Comparison of ENCODE assay signal across 28 cellular contexts in the genomic region with DNA sequence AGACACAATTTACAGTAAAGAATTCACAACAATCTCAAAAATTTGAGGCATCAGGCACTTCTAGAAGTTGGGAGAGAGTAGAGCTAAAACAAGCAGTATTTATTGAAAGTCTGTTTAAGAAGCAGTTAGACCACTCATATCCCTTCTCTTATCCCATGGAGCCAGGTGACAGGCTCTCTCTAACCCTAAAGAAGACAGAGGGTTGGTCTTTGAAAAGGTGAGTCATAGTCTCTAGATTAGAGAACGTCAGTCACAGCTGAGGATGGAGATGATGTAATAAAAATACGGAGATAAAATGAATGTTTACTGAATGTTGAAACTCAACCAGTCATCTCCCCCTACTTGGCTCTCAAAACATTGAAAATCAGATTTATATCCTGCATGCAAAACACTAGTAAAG.
DNase-seq lines count a peak whose midpoint lies in the region; ATAC-seq, FAIRE-seq and TF ChIP-seq lines count a peak whose summit lies in the region.
"Had no signal": no experiment of that assay in that cellular context is flagged by ENCODE, and none has a peak within 500 bp of the region (broad histone marks: within the 10 kb centered on the region; RNA-seq: fewer than 3 reads in every experiment).

No MANE protein-coding gene starts in this region.

- POLR2A ChIA-PET in HEK293 (lab: Yijun Ruan, JAX), result no interaction called here
- POLR2A ChIA-PET in HepG2 (lab: Yijun Ruan, JAX), result no interaction called here

- H3K4me2 ChIP-seq in HepG2 (ENCODE audit: low read depth, low read length), result no peak overlapping the region

- TF ChIP-seq EP300 in HepG2 (IDR thresholded peaks at IDR 0.05; ENCODE audit: low read depth in 2 of 2, low read length in 2 of 2) (no peak), HepG2 (CRISPR knock-in tag; IDR thresholded peaks at IDR 0.05; ENCODE audit: borderline replicate concordance) (no peak)

- H3K9ac ChIP-seq in HepG2 (ENCODE audit: insufficient read depth, low read depth, low read length), result no peak overlapping the region

- DNase-seq in RKO (ENCODE audit: low spot score) (peak; percentile 40), choroid plexus epithelial cell (ENCODE audit: low read depth) (peak; percentile 63), HepG2 (ENCODE audit: low spot score) (no peak), dermis blood vessel endothelial cell (no peak), GM12892 (ENCODE audit: insufficient read length) (no peak), DMS 273 (lab: John Stamatoyannopoulos, UW; ENCODE audit: unreplicated experiment) (no peak)
- DNase-seq: activated B cell treated with CpG ODN at 0.5 μM for 24 hours; activated CD4-positive, alpha-beta memory T cell treated with anti-CD3 and anti-CD28 coated beads for 36 hours; activated CD8-positive, alpha-beta memory T cell treated with anti-CD3 and anti-CD28 coated beads, Interleukin-2, amount 50 U/mL, for 48 hours; effector CD8-positive, alpha-beta T cell; EL; erythroblast; islet precursor cell; KG1; NCI-H1694 treated with DMSO at 0.1 percent for 48 hours; NCI-H69; posterior cingulate gyrus; stimulated activated CD4-positive, alpha-beta T cell treated with anti-CD3 and anti-CD28 coated beads, Interleukin-15, amount 100 ng/mL, for 24 hours; stimulated activated naive CD8-positive, alpha-beta T cell treated with anti-CD3 and anti-CD28 coated beads, Interleukin-15, amount 100 ng/mL, for 72 hours; T1000; thyroid gland had no signal

- H3K4me1 ChIP-seq in HEK293 (ENCODE audit: control insufficient read depth, insufficient read depth, low read length) (no peaks in the 10 kb centered on the region; the same call in 1 of the 2 replicates), HepG2 (ENCODE audit: insufficient read depth, low read length) (no peaks in the 10 kb centered on the region)
- H3K4me1 ChIP-seq: thyroid gland had no signal

- no peaks in the 10 kb centered on the region for H3K36me3 ChIP-seq in HEK293 (ENCODE audit: control insufficient read depth in 2 of 2, insufficient read depth in 1 of 2, low read length in 2 of 2)
- no peaks in the 10 kb centered on the region for H3K36me3 ChIP-seq in HepG2 (replicated peaks in 1 of 2; ENCODE audit: control insufficient read depth in 1 of 2, insufficient read depth in 2 of 2, low read length in 2 of 2)
- H3K36me3 ChIP-seq: thyroid gland had no signal

- intact Hi-C loops in HepG2 (cut with micrococcal nuclease; ENCODE audit: unreplicated experiment), result no loop called here

- TF ChIP-seq RAD21 in HepG2 (CRISPR knock-in tag; IDR thresholded peaks at IDR 0.05), result no peak

- 0% methylated on average over 2 of the region's 2 CpGs for WGBS in HepG2 (ENCODE audit: low lambda C conversion rate)

- TF ChIP-seq POLR2A in HepG2 (IDR thresholded peaks at IDR 0.05; ENCODE audit: insufficient read depth in 1 of 2, low read depth in 2 of 2, low read length in 2 of 2) (no peak), GM12892 (IDR thresholded peaks at IDR 0.05; ENCODE audit: low read depth, low read length) (no peak)

- H3K27ac ChIP-seq in HEK293 (ENCODE audit: extremely low read depth, low read depth, low read length) (no peak overlapping the region), HepG2 (ENCODE audit: extremely low read length, insufficient read depth, low read length) (no peak overlapping the region)
- H3K27ac ChIP-seq: C4-2B, thyroid gland had no signal

- FAIRE-seq in HepG2 (lab: Jason Lieb, UNC) (no peak), GM12892 (lab: Jason Lieb, UNC) (no peak)
- FAIRE-seq: GM19239 had no signal

- H3K4me3 ChIP-seq in HEK293 (ENCODE audit: low read depth, low read length), result no peak overlapping the region
- no peak overlapping the region for H3K4me3 ChIP-seq in choroid plexus epithelial cell (ENCODE audit: low read depth, low read length)
- H3K4me3 ChIP-seq in HepG2 (replicated peaks in 1 of 3; ENCODE audit: insufficient read depth in 1 of 3, low read depth in 2 of 3, low read length in 3 of 3), result no peak overlapping the region
- H3K4me3 ChIP-seq: thyroid gland had no signal

- ATAC-seq in HepG2, result no peak
- ATAC-seq in GM19467 (IDR thresholded peaks at IDR 0.05; ENCODE audit: unreplicated experiment), result no peak
- ATAC-seq: activated naive CD4-positive, alpha-beta T cell treated with anti-CD3 and anti-CD28 coated beads, Interleukin-2, amount 50 U/mL, for 72 hours; Right ventricle myocardium inferior; sciatic nerve; stimulated activated naive CD8-positive, alpha-beta T cell treated with anti-CD3 and anti-CD28 coated beads, Interleukin-15, amount 100 ng/mL, for 72 hours had no signal

- no peaks in the 10 kb centered on the region for H3K79me2 ChIP-seq in HepG2 (ENCODE audit: insufficient read depth, low read length)

- BruUV-seq in HepG2 (replicated peaks; lab: Mats Ljungman, UMichigan), result no TSS peak

- no peaks in the 10 kb centered on the region for H4K20me1 ChIP-seq in HepG2 (ENCODE audit: insufficient read depth, low read length)

- CTCF ChIA-PET in HEK293 (lab: Yijun Ruan, JAX), result interaction anchor here (0.6 kb wide), 1 partner anchor 826 kb away, joined by 3 read pairs; no protein-coding TSS in a partner anchor
- CTCF ChIA-PET in HepG2 (lab: Yijun Ruan, JAX; ENCODE audit: low intra/inter-chr PET ratio, low total read pairs), result no interaction called here

- TF ChIP-seq CTCF in HEK293 (tag by site-specific recombination; IDR thresholded peaks at IDR 0.05), result no peak
- no peak for TF ChIP-seq CTCF in choroid plexus epithelial cell (conservative IDR thresholded peaks at IDR 0.05; ENCODE audit: low read depth, low read length)
- no peak for TF ChIP-seq CTCF in HepG2 (CRISPR knock-in tag; IDR thresholded peaks at IDR 0.05)

- H2AFZ ChIP-seq in HepG2 (ENCODE audit: low read length), result no peak overlapping the region

- no peaks in the 10 kb centered on the region for H3K27me3 ChIP-seq in HepG2 (ENCODE audit: control insufficient read depth in 1 of 2, insufficient read depth in 2 of 2, low read length in 2 of 2)
- H3K27me3 ChIP-seq: thyroid gland had no signal

- H3K9me3 ChIP-seq in HEK293 (ENCODE audit: control insufficient read depth, insufficient read depth, low read depth, low read length) (no peaks in the 10 kb centered on the region), HepG2 (ENCODE audit: low read length) (no peaks in the 10 kb centered on the region)
- H3K9me3 ChIP-seq: thyroid gland had no signal

- in situ Hi-C loops in HepG2 (cut with HindIII; ENCODE audit: extremely low pct_ligation_motif_present, low pct_unique_long_range_greater_than_20kb), result no loop called here

TF ChIP-seq in HEK293, 187 proteins besides CTCF, POLR2A, EP300 and RAD21:
- TF ChIP-seq MEIS1 (CRISPR knock-in tag; IDR thresholded peaks at IDR 0.05; ENCODE audit: borderline replicate concordance) (peak; percentile 32; the same call in 1 of the 2 replicates), ZNF26 (tag by site-specific recombination; IDR thresholded peaks at IDR 0.05) (no peak), ZNF629 (tag by site-specific recombination; IDR thresholded peaks at IDR 0.05) (peak; percentile 42; the same call in 1 of the 2 replicates)

TF ChIP-seq in HepG2, 621 proteins besides CTCF, POLR2A, EP300 and RAD21:
- TF ChIP-seq ZNF451 (CRISPR knock-in tag; IDR thresholded peaks at IDR 0.05) (no peak), ATF7 (IDR thresholded peaks at IDR 0.05) (0 out of 2 replicates have a peak, but pooled peaks have one; percentile 11), ATF7 (CRISPR knock-in tag; IDR thresholded peaks at IDR 0.05) (no peak)

Comparison
In these comparisons a context has a peak if more than half of its experiments do, and no peak if none do; other contexts are left out.
1. DNase-seq: peak in RKO (single experiment) and choroid plexus epithelial cell (single experiment); none in HepG2 (single experiment), dermis blood vessel endothelial cell (single experiment), GM12892 (single experiment) and DMS 273 (single experiment).
2. Of the 63 proteins assayed by ChIP-seq in both HepG2 and HEK293: peak only in HepG2: none; only in HEK293: MEIS1 and ZNF629; in both: none; in neither: 61.